In genomic region chr1:205344010-205344808, GRCh38 we compare ENCODE assay signal across 3 cellular contexts.
TF ChIP-seq lines count a peak whose summit lies in the region.

No MANE protein-coding gene starts in this region.

TF ChIP-seq in IMR-90, 13 proteins besides CTCF, POLR2A, EP300 and RAD21:
- TF ChIP-seq MAFK (IDR thresholded peaks at IDR 0.05; ENCODE audit: low read depth, low read length) (no peak), BHLHE40 (IDR thresholded peaks at IDR 0.05; ENCODE audit: low read depth, low read length) (peak; percentile 12; the same call in 1 of the 2 replicates), ELK1 (IDR thresholded peaks at IDR 0.05; ENCODE audit: borderline replicate concordance, low read depth, low read length) (no peak)
TF ChIP-seq in IMR-90: peak in this region for 1.

TF ChIP-seq in WTC11, 78 proteins besides CTCF, POLR2A, EP300 and RAD21:
- TF ChIP-seq FOXP1 (CRISPR knock-in tag; IDR thresholded peaks at IDR 0.05; ENCODE audit: borderline replicate concordance) (no peak; the same call in 1 of the 2 replicates), TEAD1 (CRISPR knock-in tag; IDR thresholded peaks at IDR 0.05) (peak; percentile 49; the same call in 1 of the 2 replicates), ZNF423 (CRISPR knock-in tag; IDR thresholded peaks at IDR 0.05) (no peak), NR2C2 (CRISPR knock-in tag; IDR thresholded peaks at IDR 0.05) (no peak), JAZF1 (CRISPR knock-in tag; IDR thresholded peaks at IDR 0.05) (no peak), KAT7 (CRISPR knock-in tag; IDR thresholded peaks at IDR 0.05; ENCODE audit: borderline replicate concordance) (peak; percentile 23; the same call in 1 of the 2 replicates), SP1 (CRISPR knock-in tag; conservative IDR thresholded peaks at IDR 0.05) (peak; percentile 47), NR1H2 (CRISPR knock-in tag; IDR thresholded peaks at IDR 0.05) (no peak), ZBTB43 (CRISPR knock-in tag; IDR thresholded peaks at IDR 0.05) (0 out of 2 replicates have a peak, but pooled peaks have one; percentile 57), ZBTB21 (CRISPR knock-in tag; IDR thresholded peaks at IDR 0.05; ENCODE audit: borderline replicate concordance) (0 out of 2 replicates have a peak, but pooled peaks have one; percentile 17), E2F5 (CRISPR knock-in tag; IDR thresholded peaks at IDR 0.05) (no peak)
- TF ChIP-seq, protein P1, sequence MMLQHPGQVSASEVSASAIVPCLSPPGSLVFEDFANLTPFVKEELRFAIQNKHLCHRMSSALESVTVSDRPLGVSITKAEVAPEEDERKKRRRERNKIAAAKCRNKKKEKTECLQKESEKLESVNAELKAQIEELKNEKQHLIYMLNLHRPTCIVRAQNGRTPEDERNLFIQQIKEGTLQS (CRISPR knock-in tag; conservative IDR thresholded peaks at IDR 0.05) = no peak

TF ChIP-seq in HepG2, 621 proteins besides CTCF, POLR2A, EP300 and RAD21 (continues in another document):
- TF ChIP-seq SCMH1 (CRISPR knock-in tag; IDR thresholded peaks at IDR 0.05; ENCODE audit: borderline replicate concordance) (no peak), ZNF354B (CRISPR knock-in tag; IDR thresholded peaks at IDR 0.05) (no peak), XRCC5 (optimal IDR thresholded peaks at IDR 0.05; ENCODE audit: low read length) (peak; percentile 18), ZNF670 (CRISPR knock-in tag; IDR thresholded peaks at IDR 0.05; ENCODE audit: borderline replicate concordance) (no peak), HNF4A (CRISPR knock-in tag; IDR thresholded peaks at IDR 0.05) (peak; percentile 22; the same call in 1 of the 2 replicates), NONO (IDR thresholded peaks at IDR 0.05) (no peak), NONO (CRISPR knock-in tag; conservative IDR thresholded peaks at IDR 0.05) (0 out of 2 replicates have a peak, but pooled peaks have one; percentile 35), HDAC6 (IDR thresholded peaks at IDR 0.05; ENCODE audit: low read depth, low read length) (no peak), RXRB (CRISPR knock-in tag; IDR thresholded peaks at IDR 0.05; ENCODE audit: borderline replicate concordance) (peak; percentile 22; the same call in 1 of the 2 replicates), NAIF1 (CRISPR knock-in tag; IDR thresholded peaks at IDR 0.05; ENCODE audit: borderline replicate concordance) (no peak), NFIC (IDR thresholded peaks at IDR 0.05; ENCODE audit: low read length) (no peak), SALL1 (CRISPR knock-in tag; IDR thresholded peaks at IDR 0.05) (peak; percentile 17; the same call in 1 of the 2 replicates), ZNF331 (CRISPR knock-in tag; IDR thresholded peaks at IDR 0.05) (0 out of 2 replicates have a peak, but pooled peaks have one; percentile 21), FOXA1 (IDR thresholded peaks at IDR 0.05) (no peak), FOXA1 (CRISPR knock-in tag; IDR thresholded peaks at IDR 0.05) (peak; percentile 62), NR2F6 (IDR thresholded peaks at IDR 0.05) (peak; percentile 33; the same call in 1 of the 2 replicates), NR2F6 (CRISPR knock-in tag; IDR thresholded peaks at IDR 0.05) (peak; percentile 44; the same call in 1 of the 2 replicates), ZNF782 (CRISPR knock-in tag; IDR thresholded peaks at IDR 0.05; ENCODE audit: borderline replicate concordance) (no peak), ASH2L (IDR thresholded peaks at IDR 0.05; ENCODE audit: insufficient read length, low read depth, low read length) (no peak), ZNF326 (CRISPR knock-in tag; IDR thresholded peaks at IDR 0.05; ENCODE audit: borderline replicate concordance) (no peak), ERF (CRISPR knock-in tag; IDR thresholded peaks at IDR 0.05) (no peak), ZMYM3 (CRISPR knock-in tag; IDR thresholded peaks at IDR 0.05) (no peak), ZNF333 (CRISPR knock-in tag; IDR thresholded peaks at IDR 0.05; ENCODE audit: borderline replicate concordance) (no peak), ARID5B (CRISPR knock-in tag; IDR thresholded peaks at IDR 0.05) (0 out of 2 replicates have a peak, but pooled peaks have one; percentile 6), HMGXB4 (CRISPR knock-in tag; IDR thresholded peaks at IDR 0.05; ENCODE audit: borderline replicate concordance in 1 of 2, low read depth in 1 of 2) (no peak), PITX1 (CRISPR knock-in tag; IDR thresholded peaks at IDR 0.05) (0 out of 2 replicates have a peak, but pooled peaks have one; percentile 37), POLR2AphosphoS2 (IDR thresholded peaks at IDR 0.05; ENCODE audit: low read depth, low read length) (no peak), TARDBP (CRISPR knock-in tag; IDR thresholded peaks at IDR 0.05) (no peak), ZNF749 (CRISPR knock-in tag; IDR thresholded peaks at IDR 0.05; ENCODE audit: borderline replicate concordance) (no peak), HNRNPL (IDR thresholded peaks at IDR 0.05; ENCODE audit: low read depth, low read length) (0 out of 2 replicates have a peak, but pooled peaks have one; percentile 18), RARA (CRISPR knock-in tag; IDR thresholded peaks at IDR 0.05) (peak; percentile 20; the same call in 1 of the 2 replicates), SMAD1 (CRISPR knock-in tag; IDR thresholded peaks at IDR 0.05; ENCODE audit: borderline replicate concordance, low read depth) (no peak), MED1 (CRISPR knock-in tag; IDR thresholded peaks at IDR 0.05) (0 out of 2 replicates have a peak, but pooled peaks have one; percentile 12)
- TF ChIP-seq, protein P2, sequence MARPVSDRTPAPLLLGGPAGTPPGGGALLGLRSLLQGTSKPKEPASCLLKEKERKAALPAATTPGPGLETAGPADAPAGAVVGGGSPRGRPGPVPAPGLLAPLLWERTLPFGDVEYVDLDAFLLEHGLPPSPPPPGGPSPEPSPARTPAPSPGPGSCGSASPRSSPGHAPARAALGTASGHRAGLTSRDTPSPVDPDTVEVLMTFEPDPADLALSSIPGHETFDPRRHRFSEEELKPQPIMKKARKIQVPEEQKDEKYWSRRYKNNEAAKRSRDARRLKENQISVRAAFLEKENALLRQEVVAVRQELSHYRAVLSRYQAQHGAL (CRISPR knock-in tag; IDR thresholded peaks at IDR 0.05; ENCODE audit: not compliant biosample characterization) = no peak
- TF ChIP-seq, protein P3, sequence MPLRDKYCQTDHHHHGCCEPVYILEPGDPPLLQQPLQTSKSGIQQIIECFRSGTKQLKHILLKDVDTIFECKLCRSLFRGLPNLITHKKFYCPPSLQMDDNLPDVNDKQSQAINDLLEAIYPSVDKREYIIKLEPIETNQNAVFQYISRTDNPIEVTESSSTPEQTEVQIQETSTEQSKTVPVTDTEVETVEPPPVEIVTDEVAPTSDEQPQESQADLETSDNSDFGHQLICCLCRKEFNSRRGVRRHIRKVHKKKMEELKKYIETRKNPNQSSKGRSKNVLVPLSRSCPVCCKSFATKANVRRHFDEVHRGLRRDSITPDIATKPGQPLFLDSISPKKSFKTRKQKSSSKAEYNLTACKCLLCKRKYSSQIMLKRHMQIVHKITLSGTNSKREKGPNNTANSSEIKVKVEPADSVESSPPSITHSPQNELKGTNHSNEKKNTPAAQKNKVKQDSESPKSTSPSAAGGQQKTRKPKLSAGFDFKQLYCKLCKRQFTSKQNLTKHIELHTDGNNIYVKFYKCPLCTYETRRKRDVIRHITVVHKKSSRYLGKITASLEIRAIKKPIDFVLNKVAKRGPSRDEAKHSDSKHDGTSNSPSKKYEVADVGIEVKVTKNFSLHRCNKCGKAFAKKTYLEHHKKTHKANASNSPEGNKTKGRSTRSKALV (CRISPR knock-in tag; IDR thresholded peaks at IDR 0.05) = 0 out of 2 replicates have a peak, but pooled peaks have one; percentile 24
- TF ChIP-seq, protein P4, sequence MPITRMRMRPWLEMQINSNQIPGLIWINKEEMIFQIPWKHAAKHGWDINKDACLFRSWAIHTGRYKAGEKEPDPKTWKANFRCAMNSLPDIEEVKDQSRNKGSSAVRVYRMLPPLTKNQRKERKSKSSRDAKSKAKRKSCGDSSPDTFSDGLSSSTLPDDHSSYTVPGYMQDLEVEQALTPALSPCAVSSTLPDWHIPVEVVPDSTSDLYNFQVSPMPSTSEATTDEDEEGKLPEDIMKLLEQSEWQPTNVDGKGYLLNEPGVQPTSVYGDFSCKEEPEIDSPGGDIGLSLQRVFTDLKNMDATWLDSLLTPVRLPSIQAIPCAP (CRISPR knock-in tag; IDR thresholded peaks at IDR 0.05; ENCODE audit: low read depth) = no peak
- TF ChIP-seq, protein P5, sequence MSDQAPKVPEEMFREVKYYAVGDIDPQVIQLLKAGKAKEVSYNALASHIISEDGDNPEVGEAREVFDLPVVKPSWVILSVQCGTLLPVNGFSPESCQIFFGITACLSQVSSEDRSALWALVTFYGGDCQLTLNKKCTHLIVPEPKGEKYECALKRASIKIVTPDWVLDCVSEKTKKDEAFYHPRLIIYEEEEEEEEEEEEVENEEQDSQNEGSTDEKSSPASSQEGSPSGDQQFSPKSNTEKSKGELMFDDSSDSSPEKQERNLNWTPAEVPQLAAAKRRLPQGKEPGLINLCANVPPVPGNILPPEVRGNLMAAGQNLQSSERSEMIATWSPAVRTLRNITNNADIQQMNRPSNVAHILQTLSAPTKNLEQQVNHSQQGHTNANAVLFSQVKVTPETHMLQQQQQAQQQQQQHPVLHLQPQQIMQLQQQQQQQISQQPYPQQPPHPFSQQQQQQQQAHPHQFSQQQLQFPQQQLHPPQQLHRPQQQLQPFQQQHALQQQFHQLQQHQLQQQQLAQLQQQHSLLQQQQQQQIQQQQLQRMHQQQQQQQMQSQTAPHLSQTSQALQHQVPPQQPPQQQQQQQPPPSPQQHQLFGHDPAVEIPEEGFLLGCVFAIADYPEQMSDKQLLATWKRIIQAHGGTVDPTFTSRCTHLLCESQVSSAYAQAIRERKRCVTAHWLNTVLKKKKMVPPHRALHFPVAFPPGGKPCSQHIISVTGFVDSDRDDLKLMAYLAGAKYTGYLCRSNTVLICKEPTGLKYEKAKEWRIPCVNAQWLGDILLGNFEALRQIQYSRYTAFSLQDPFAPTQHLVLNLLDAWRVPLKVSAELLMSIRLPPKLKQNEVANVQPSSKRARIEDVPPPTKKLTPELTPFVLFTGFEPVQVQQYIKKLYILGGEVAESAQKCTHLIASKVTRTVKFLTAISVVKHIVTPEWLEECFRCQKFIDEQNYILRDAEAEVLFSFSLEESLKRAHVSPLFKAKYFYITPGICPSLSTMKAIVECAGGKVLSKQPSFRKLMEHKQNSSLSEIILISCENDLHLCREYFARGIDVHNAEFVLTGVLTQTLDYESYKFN (CRISPR knock-in tag; conservative IDR thresholded peaks at IDR 0.05) = 0 out of 2 replicates have a peak, but pooled peaks have one; percentile 28
